In the genomic region with DNA sequence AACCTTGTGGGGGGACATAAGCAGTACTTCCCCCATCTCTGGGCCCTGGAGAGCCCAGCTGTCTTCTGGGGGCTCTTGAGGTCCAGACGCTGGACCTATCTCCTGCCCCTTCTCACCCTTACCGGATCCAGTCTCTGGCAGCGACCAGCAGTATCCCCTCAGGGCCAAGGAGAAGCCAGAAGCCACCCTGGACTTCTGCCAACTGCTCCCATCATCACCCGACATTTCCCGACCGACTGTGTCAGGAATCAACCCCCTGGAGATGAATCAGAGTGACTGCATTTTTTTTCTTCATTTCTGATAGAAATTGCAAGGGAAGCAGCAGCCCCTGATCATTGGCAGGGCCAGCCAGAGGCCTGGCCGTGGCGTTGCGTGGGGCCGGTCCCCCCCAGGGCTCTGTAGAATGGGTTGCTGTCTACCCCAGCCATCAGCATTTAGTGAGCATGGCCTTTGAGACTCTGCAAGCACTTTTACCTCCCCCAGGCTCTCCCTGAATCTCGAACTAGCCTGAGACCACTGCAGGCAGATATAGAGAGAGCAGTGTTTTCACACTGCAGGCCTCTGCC, we compare ENCODE assay signal across 1 cellular context.
TF ChIP-seq lines count a peak whose summit lies in the region.

No MANE protein-coding gene starts in this region.

TF ChIP-seq in H1, 55 proteins besides CTCF, POLR2A, EP300 and RAD21:
- TF ChIP-seq BRCA1 (IDR thresholded peaks at IDR 0.05; ENCODE audit: low read depth, low read length) (no peak), RFX5 (IDR thresholded peaks at IDR 0.05; ENCODE audit: borderline replicate concordance, low read depth, low read length) (no peak), MAFK (IDR thresholded peaks at IDR 0.05; ENCODE audit: low read depth, low read length) (no peak), EGR1 (IDR thresholded peaks at IDR 0.05; ENCODE audit: borderline replicate concordance, low read depth, low read length) (no peak), KDM4A (IDR thresholded peaks at IDR 0.05; ENCODE audit: low read depth, low read length, severe bottlenecking) (no peak), CHD2 (IDR thresholded peaks at IDR 0.05; ENCODE audit: low read length) (no peak), SIN3A (conservative IDR thresholded peaks at IDR 0.05 in 1 of 2, IDR thresholded peaks at IDR 0.05 in 1 of 2; ENCODE audit: low read depth in 1 of 2, low read length in 2 of 2) (no peak), JUN (IDR thresholded peaks at IDR 0.05; ENCODE audit: low read depth, low read length) (no peak), SUZ12 (IDR thresholded peaks at IDR 0.05; ENCODE audit: low read length) (no peak), SRF (IDR thresholded peaks at IDR 0.05; ENCODE audit: low read depth, low read length) (no peak), USF2 (IDR thresholded peaks at IDR 0.05; ENCODE audit: low read length) (no peak), MAX (IDR thresholded peaks at IDR 0.05) (no peak), ATF2 (IDR thresholded peaks at IDR 0.05; ENCODE audit: low read length) (no peak)
- TF ChIP-seq, protein P1, sequence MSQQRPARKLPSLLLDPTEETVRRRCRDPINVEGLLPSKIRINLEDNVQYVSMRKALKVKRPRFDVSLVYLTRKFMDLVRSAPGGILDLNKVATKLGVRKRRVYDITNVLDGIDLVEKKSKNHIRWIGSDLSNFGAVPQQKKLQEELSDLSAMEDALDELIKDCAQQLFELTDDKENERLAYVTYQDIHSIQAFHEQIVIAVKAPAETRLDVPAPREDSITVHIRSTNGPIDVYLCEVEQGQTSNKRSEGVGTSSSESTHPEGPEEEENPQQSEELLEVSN (IDR thresholded peaks at IDR 0.05): no peak
- TF ChIP-seq, protein P2, sequence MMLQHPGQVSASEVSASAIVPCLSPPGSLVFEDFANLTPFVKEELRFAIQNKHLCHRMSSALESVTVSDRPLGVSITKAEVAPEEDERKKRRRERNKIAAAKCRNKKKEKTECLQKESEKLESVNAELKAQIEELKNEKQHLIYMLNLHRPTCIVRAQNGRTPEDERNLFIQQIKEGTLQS (IDR thresholded peaks at IDR 0.05; ENCODE audit: insufficient read depth, low read depth, low read length): no peak
